Comparison of ENCODE assay signal across 1 cellular context in genomic region chr22:24259459-24259858, GRCh38.
TF ChIP-seq lines count a peak whose summit lies in the region.

No MANE protein-coding gene starts in this region.

TF ChIP-seq in K562, 482 proteins besides CTCF, POLR2A, EP300 and RAD21:
- TF ChIP-seq SMC3 (conservative IDR thresholded peaks at IDR 0.05; ENCODE audit: insufficient read depth, low read depth, low read length), result 0 out of 2 replicates have a peak, but pooled peaks have one; percentile 24
